Comparison of ENCODE assay signal across 8 cellular contexts in genomic region chr9:128903079-128903461, GRCh38. TPM values are rescaled to one million over a fixed set of nuclear protein-coding genes. Genes with fewer than 3 reads are reported as not detected.
DNase-seq lines count a peak whose midpoint lies in the region; ATAC-seq and TF ChIP-seq lines count a peak whose summit lies in the region.
"Had no signal": no experiment of that assay in that cellular context is flagged by ENCODE, and none has a peak within 500 bp of the region (broad histone marks: within the 10 kb centered on the region; RNA-seq: fewer than 3 reads in every experiment).

No MANE protein-coding gene starts in this region.

- H3K9me3 ChIP-seq in right cardiac atrium (ENCODE audit: control insufficient read depth, low read length) (no peaks in the 10 kb centered on the region), mucosa of descending colon (no peaks in the 10 kb centered on the region)

- TF ChIP-seq CTCF in mucosa of descending colon (IDR thresholded peaks at IDR 0.05) (no peak), WTC11 (IDR thresholded peaks at IDR 0.05) (no peak)

- H3K4me3 ChIP-seq in right cardiac atrium (ENCODE audit: low read length) (no peak overlapping the region), mucosa of descending colon (no peak overlapping the region)

- no peak for ATAC-seq in activated CD8-positive, alpha-beta T cell treated with anti-CD3 and anti-CD28 coated beads, Interleukin-2, amount 10 ng/mL, durations not matched to agents 7 days and 5 days
- ATAC-seq in right cardiac atrium (peak in 1 of 2 donors; percentile 1), mucosa of descending colon (no peak), WTC11 (no peak)

- peak overlapping the region; percentile 98 to 100 (median 99) for H3K27ac Mint-ChIP-seq in IgD-negative memory B cell
- peak overlapping the region; percentile 93 for H3K27ac Mint-ChIP-seq in activated CD8-positive, alpha-beta T cell treated with anti-CD3 and anti-CD28 coated beads, Interleukin-2, amount 10 ng/mL, durations not matched to agents 7 days and 5 days
- no peak overlapping the region for H3K27ac Mint-ChIP-seq in WTC11

- H3K9me3 Mint-ChIP-seq in IgD-negative memory B cell (no peaks in the 10 kb centered on the region), WTC11 (no peaks in the 10 kb centered on the region)
- H3K9me3 Mint-ChIP-seq in activated CD8-positive, alpha-beta T cell treated with anti-CD3 and anti-CD28 coated beads, Interleukin-2, amount 10 ng/mL, durations not matched to agents 7 days and 5 days (ENCODE audit: insufficient read depth), result no peaks in the 10 kb centered on the region

- H3K36me3 Mint-ChIP-seq in IgD-negative memory B cell (peaks cover 7% of the 10 kb centered on the region), WTC11 (peaks cover 17% of the 10 kb centered on the region)
- H3K36me3 Mint-ChIP-seq in activated CD8-positive, alpha-beta T cell treated with anti-CD3 and anti-CD28 coated beads, Interleukin-2, amount 10 ng/mL, durations not matched to agents 7 days and 5 days (ENCODE audit: low read depth), result peaks cover 27% of the 10 kb centered on the region

- peaks cover 14% of the 10 kb centered on the region for H3K4me1 ChIP-seq in right cardiac atrium (ENCODE audit: control insufficient read depth, insufficient read depth, low read length)
- H3K4me1 ChIP-seq in mucosa of descending colon (ENCODE audit: low read depth), result peaks cover 14% of the 10 kb centered on the region

- H3K4me1 Mint-ChIP-seq in IgD-negative memory B cell (peaks cover 24 to 31% (median 28%) of the 10 kb centered on the region in 3 donors), WTC11 (peaks cover 10% of the 10 kb centered on the region)
- peaks cover 65% of the 10 kb centered on the region for H3K4me1 Mint-ChIP-seq in activated CD8-positive, alpha-beta T cell treated with anti-CD3 and anti-CD28 coated beads, Interleukin-2, amount 10 ng/mL, durations not matched to agents 7 days and 5 days (ENCODE audit: low read depth)

- no peaks in the 10 kb centered on the region for H3K27me3 ChIP-seq in right cardiac atrium (ENCODE audit: control insufficient read depth, insufficient read depth)

- POLR2A ChIA-PET in activated CD8-positive, alpha-beta T cell treated with anti-CD3 and anti-CD28 coated beads, Interleukin-2, amount 10 ng/mL, durations not matched to agents 7 days and 5 days (lab: Charles Lee), result interaction anchor here (1.4 to 2.0 kb wide), 2 partner anchors 25 to 85 kb away, joined by 3 to 6 read pairs; partner anchors contain the start of gene ENDOG
- POLR2A ChIA-PET in WTC11 (lab: Charles Lee), result interaction anchor here (0.7 kb wide), 2 partner anchors 343 to 1688 kb away, joined by 3 to 5 read pairs; no protein-coding TSS in a partner anchor

- H3K4me3 Mint-ChIP-seq in IgD-negative memory B cell (peak overlapping the region in 2 of 4 donors; percentile 87 to 94), WTC11 (no peak overlapping the region)
- peak overlapping the region; percentile 77 for H3K4me3 Mint-ChIP-seq in activated CD8-positive, alpha-beta T cell treated with anti-CD3 and anti-CD28 coated beads, Interleukin-2, amount 10 ng/mL, durations not matched to agents 7 days and 5 days

- peak overlapping the region; percentile 26 for H3K27ac ChIP-seq in right cardiac atrium (ENCODE audit: low read length)
- peak overlapping the region; percentile 26 for H3K27ac ChIP-seq in substantia nigra (ENCODE audit: low read depth, low read length, poor library complexity, severe bottlenecking)

- 90% methylated on average over 2 of the region's 2 CpGs for WGBS in right cardiac atrium

- DNase-seq in activated CD8-positive, alpha-beta T cell treated with anti-CD3 and anti-CD28 coated beads, Interleukin-2, amount 10 ng/mL, durations not matched to agents 7 days and 5 days, result no peak
- DNase-seq in right cardiac atrium (no peak), substantia nigra (lab: John Stamatoyannopoulos, UW) (no peak), ecto neural progenitor cell (ENCODE audit: low spot score) (no peak), mucosa of descending colon (no peak), WTC11 (ENCODE audit: low spot score) (no peak)
- DNase-seq: H7 had no signal

- no peaks in the 10 kb centered on the region for H3K27me3 Mint-ChIP-seq in IgD-negative memory B cell
- H3K27me3 Mint-ChIP-seq in activated CD8-positive, alpha-beta T cell treated with anti-CD3 and anti-CD28 coated beads, Interleukin-2, amount 10 ng/mL, durations not matched to agents 7 days and 5 days (ENCODE audit: low read depth), result no peaks in the 10 kb centered on the region
- no peaks in the 10 kb centered on the region for H3K27me3 Mint-ChIP-seq in WTC11 (ENCODE audit: low read depth)

- CTCF ChIA-PET in activated CD8-positive, alpha-beta T cell treated with anti-CD3 and anti-CD28 coated beads, Interleukin-2, amount 10 ng/mL, durations not matched to agents 7 days and 5 days (lab: Charles Lee), result no interaction called here
- CTCF ChIA-PET in WTC11 (lab: Charles Lee), result no interaction called here

- H3K36me3 ChIP-seq in mucosa of descending colon (ENCODE audit: low read depth), result peaks cover 6% of the 10 kb centered on the region

- intact Hi-C loops in right cardiac atrium (cut with DNase I) (no loop called here), mucosa of descending colon (cut with DNase I, micrococcal nuclease) (no loop called here)

TF ChIP-seq in WTC11, 78 proteins besides CTCF, POLR2A, EP300 and RAD21 (continues in another document):
- TF ChIP-seq NFYB (CRISPR knock-in tag; conservative IDR thresholded peaks at IDR 0.05; ENCODE audit: low read depth), result no peak
- TF ChIP-seq ARID4B (CRISPR knock-in tag; IDR thresholded peaks at IDR 0.05; ENCODE audit: borderline replicate concordance), result no peak
- TF ChIP-seq ZNF396 (CRISPR knock-in tag; IDR thresholded peaks at IDR 0.05; ENCODE audit: borderline replicate concordance), result no peak
- no peak for TF ChIP-seq SMAD4 (CRISPR knock-in tag; IDR thresholded peaks at IDR 0.05)

RNA-seq across cellular contexts. Expression of gene PHYHD1, which starts 17.7 kb away (rescaled TPM):
- polyA plus RNA-seq in IgD-negative memory B cell (1.0 TPM), right cardiac atrium (57.8 TPM)
- total RNA-seq in activated CD8-positive, alpha-beta T cell treated with anti-CD3 and anti-CD28 coated beads, Interleukin-2, amount 10 ng/mL, durations not matched to agents 7 days and 5 days, result under 1 TPM; 0.55 to 0.68 TPM
- total RNA-seq in right cardiac atrium (10 to 100 TPM; 30.4 to 64.4 (median 38.0) TPM), mucosa of descending colon (10 to 100 TPM in 1 of 3 donors, 1 to 10 TPM in 2; 2.2 to 19.0 (median 5.2) TPM), WTC11 (2021) (14.6 to 21.3 TPM (median 20.0 TPM) in 3 replicates)

RNA-seq across cellular contexts. Expression of gene LRRC8A, which starts 21.1 kb away (rescaled TPM):
- polyA plus RNA-seq in IgD-negative memory B cell (26.2 TPM), right cardiac atrium (28.3 TPM)
- 10 to 100 TPM; 26.1 to 27.2 TPM for total RNA-seq in activated CD8-positive, alpha-beta T cell treated with anti-CD3 and anti-CD28 coated beads, Interleukin-2, amount 10 ng/mL, durations not matched to agents 7 days and 5 days
- total RNA-seq in right cardiac atrium (10 to 100 TPM; 22.5 to 49.8 (median 26.3) TPM), mucosa of descending colon (10 to 100 TPM; 25.3 to 48.5 (median 25.4) TPM), WTC11 (2021) (63.8 to 83.5 TPM (median 64.5 TPM) in 3 replicates)

RNA-seq across cellular contexts. Expression of gene KYAT1, which starts 21.3 kb away (rescaled TPM):
- 11.4 TPM for polyA plus RNA-seq in IgD-negative memory B cell
- 10 to 100 TPM; 12.6 to 13.0 TPM for total RNA-seq in activated CD8-positive, alpha-beta T cell treated with anti-CD3 and anti-CD28 coated beads, Interleukin-2, amount 10 ng/mL, durations not matched to agents 7 days and 5 days
- total RNA-seq in right cardiac atrium, result 10 to 100 TPM; 10.1 to 18.0 (median 14.0) TPM
- polyA plus RNA-seq in right cardiac atrium, result 14.7 TPM
- 1 to 10 TPM; 1.9 to 6.4 (median 2.9) TPM for total RNA-seq in mucosa of descending colon
- total RNA-seq in WTC11 (2021), result 31.4 to 34.1 TPM (median 33.0 TPM) in 3 replicates

RNA-seq across cellular contexts. Expression of gene DOLK, which starts 44.3 kb away (rescaled TPM):
- polyA plus RNA-seq in IgD-negative memory B cell (8.5 TPM), right cardiac atrium (9.6 TPM)
- total RNA-seq in activated CD8-positive, alpha-beta T cell treated with anti-CD3 and anti-CD28 coated beads, Interleukin-2, amount 10 ng/mL, durations not matched to agents 7 days and 5 days, result 1 to 10 TPM; 7.9 to 8.7 TPM
- total RNA-seq in right cardiac atrium (10 to 100 TPM; 10.0 to 11.8 (median 11.2) TPM), mucosa of descending colon (1 to 10 TPM; 8.7 to 9.9 (median 9.7) TPM), WTC11 (2021) (14.8 to 15.1 TPM (median 15.1 TPM) in 3 replicates)

RNA-seq across cellular contexts. Expression of gene NUP188, which starts 44.4 kb away (rescaled TPM):
- 21.9 TPM for polyA plus RNA-seq in IgD-negative memory B cell
- total RNA-seq in activated CD8-positive, alpha-beta T cell treated with anti-CD3 and anti-CD28 coated beads, Interleukin-2, amount 10 ng/mL, durations not matched to agents 7 days and 5 days, result 10 to 100 TPM; 83.8 to 85.2 TPM
- total RNA-seq in right cardiac atrium, result 10 to 100 TPM; 16.1 to 24.6 (median 17.8) TPM
- 9.8 TPM for polyA plus RNA-seq in right cardiac atrium
- 10 to 100 TPM; 24.4 to 36.7 (median 30.4) TPM for total RNA-seq in mucosa of descending colon
- total RNA-seq in WTC11 (2021), result 71.3 to 98.9 TPM (median 73.5 TPM) in 3 replicates
